8 cellular contexts compared by ENCODE assay signal in the genomic region with DNA sequence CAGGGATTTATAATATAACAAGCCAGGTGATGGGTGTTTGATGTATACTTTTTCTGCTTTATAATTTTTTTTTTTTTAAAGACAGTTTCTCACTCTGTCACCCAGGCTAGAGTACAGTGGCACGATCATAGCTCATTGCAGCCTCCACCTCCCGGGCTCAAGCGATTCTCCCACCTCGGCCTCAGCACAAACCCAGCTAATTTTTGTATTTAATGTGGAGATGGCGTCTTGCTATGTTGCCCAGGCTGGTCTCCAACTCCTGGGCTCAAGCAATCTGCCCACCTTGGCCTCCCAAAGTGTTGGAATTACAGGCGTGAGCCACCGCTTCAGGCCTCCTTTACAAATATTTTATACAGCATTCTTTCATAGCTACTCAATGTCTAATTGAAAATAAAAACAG.
"Had no signal": no experiment of that assay in that cellular context is flagged by ENCODE, and none has a peak within 500 bp of the region (broad histone marks: within the 10 kb centered on the region; RNA-seq: fewer than 3 reads in every experiment).

No MANE protein-coding gene starts in this region.

- H3K27ac Mint-ChIP-seq: activated naive CD4-positive, alpha-beta T cell treated with anti-CD3 and anti-CD28 coated beads, Interleukin-2, amount 10 ng/mL, durations not matched to agents 7 days and 5 days had no signal

- H3K27me3 Mint-ChIP-seq: activated naive CD4-positive, alpha-beta T cell treated with anti-CD3 and anti-CD28 coated beads, Interleukin-2, amount 10 ng/mL, durations not matched to agents 7 days and 5 days had no signal

- H3K4me3 ChIP-seq: mucosa of descending colon, right lobe of liver, upper lobe of right lung had no signal

- DNase-seq: esophagus squamous epithelium had no signal

- H3K27ac ChIP-seq: dorsolateral prefrontal cortex, esophagus squamous epithelium, psoas muscle, right lobe of liver, upper lobe of right lung had no signal

- H3K36me3 ChIP-seq: right lobe of liver, upper lobe of right lung had no signal

- H3K27me3 ChIP-seq: dorsolateral prefrontal cortex, esophagus squamous epithelium, right lobe of liver, upper lobe of right lung had no signal

- H3K4me1 ChIP-seq: upper lobe of right lung had no signal

- H3K9me3 Mint-ChIP-seq: activated naive CD4-positive, alpha-beta T cell treated with anti-CD3 and anti-CD28 coated beads, Interleukin-2, amount 10 ng/mL, durations not matched to agents 7 days and 5 days; natural killer cell treated with Interleukin-12 subunit alpha and Interleukin-12 subunit beta and Interleukin-15 and Interleukin-18, amount 100 ng/mL, for 72 hours had no signal
